In the genomic region with DNA sequence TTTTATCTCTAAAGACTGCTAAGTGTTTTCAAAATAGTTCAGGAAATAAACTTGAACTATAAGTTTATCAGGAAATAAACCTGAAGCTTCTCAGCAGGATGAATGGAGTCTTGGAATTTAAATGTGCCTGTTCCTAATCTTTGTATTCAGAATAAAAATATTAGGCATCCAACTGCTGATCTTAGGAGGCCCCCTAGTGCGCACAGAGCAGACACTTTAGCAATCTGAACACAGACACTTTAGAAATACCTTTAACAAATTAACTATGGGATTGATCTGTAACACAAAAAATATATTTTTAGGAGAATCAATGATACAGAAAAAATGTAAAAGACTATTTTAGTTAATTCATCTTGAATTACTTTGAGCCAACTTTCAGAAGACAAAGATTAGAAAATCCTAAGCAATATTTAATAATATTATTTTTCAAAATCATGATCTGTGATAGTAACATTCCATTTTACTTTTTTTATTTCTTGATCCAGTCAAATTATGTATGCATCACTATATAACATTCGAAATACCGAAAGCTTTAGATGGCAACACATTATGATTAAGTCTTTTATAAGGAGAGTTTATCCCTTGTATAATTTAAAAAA, we compare ENCODE assay signal across 8 cellular contexts.
DNase-seq lines count a peak whose midpoint lies in the region; ATAC-seq and TF ChIP-seq lines count a peak whose summit lies in the region.

No MANE protein-coding gene starts in this region.

- 52 to 77% methylated on average over 3 of the region's 3 CpGs for WGBS in lung, 2 donors
- 72 to 81% methylated on average over 3 of the region's 3 CpGs for WGBS in upper lobe of left lung, 2 donors

- H3K4me1 ChIP-seq in DND-41 (ENCODE audit: insufficient read depth, low read length) = peaks cover 5% of the 10 kb centered on the region; the same call in 1 of the 2 replicates
- no peaks in the 10 kb centered on the region for H3K4me1 ChIP-seq in colonic mucosa
- H3K4me1 ChIP-seq in lung (ENCODE audit: control insufficient read depth in 2 of 2, insufficient read depth in 2 of 2, low read length in 2 of 2) = no peaks in the 10 kb centered on the region
- no peaks in the 10 kb centered on the region for H3K4me1 ChIP-seq in upper lobe of left lung

- H2AFZ ChIP-seq in DND-41 (ENCODE audit: low read depth, low read length) (no peak overlapping the region), SU-DHL-6 (ENCODE audit: low read depth, low read length, severe bottlenecking) (no peak overlapping the region)

- no peaks in the 10 kb centered on the region for H3K36me3 ChIP-seq in DND-41 (ENCODE audit: insufficient read depth, low read length)
- no peaks in the 10 kb centered on the region for H3K36me3 ChIP-seq in SU-DHL-6 (ENCODE audit: low read length)
- no peaks in the 10 kb centered on the region for H3K36me3 ChIP-seq in colonic mucosa
- H3K36me3 ChIP-seq in lung (ENCODE audit: control insufficient read depth in 2 of 2, insufficient read depth in 2 of 2, low read length in 2 of 2) = no peaks in the 10 kb centered on the region
- no peaks in the 10 kb centered on the region for H3K36me3 ChIP-seq in upper lobe of left lung

- DNase-seq in DND-41 (peak; percentile 60), LHCN-M2 (ENCODE audit: low read depth) (peak; percentile 33), colonic mucosa (peak; percentile 23), lung (ENCODE audit: low spot score) (no peak), upper lobe of left lung (peak in 1 of 2 donors; percentile 23), NCI-H1048 (lab: John Stamatoyannopoulos, UW) (no peak)

- H3K4me2 ChIP-seq in DND-41 (ENCODE audit: insufficient read depth, low read length) = no peak overlapping the region
- H3K4me2 ChIP-seq in SU-DHL-6 (ENCODE audit: low read depth, low read length, poor library complexity, severe bottlenecking) = no peak overlapping the region

- H3F3A ChIP-seq in SU-DHL-6 (ENCODE audit: insufficient read depth) = no peaks in the 10 kb centered on the region

- H4K20me1 ChIP-seq in DND-41 (ENCODE audit: insufficient read depth, low read length) = no peaks in the 10 kb centered on the region
- no peaks in the 10 kb centered on the region for H4K20me1 ChIP-seq in SU-DHL-6 (ENCODE audit: low read depth, low read length)

- H3K27me3 ChIP-seq in DND-41 (ENCODE audit: insufficient read depth, low read length, poor library complexity) (no peaks in the 10 kb centered on the region), SU-DHL-6 (ENCODE audit: low read length) (no peaks in the 10 kb centered on the region), colonic mucosa (no peaks in the 10 kb centered on the region), lung (ENCODE audit: control insufficient read depth, insufficient read depth) (no peaks in the 10 kb centered on the region), upper lobe of left lung (no peaks in the 10 kb centered on the region)

- ATAC-seq in DND-41 (ENCODE audit: insufficient read depth, low read depth) = peak; percentile 87
- no peak for ATAC-seq in lung (ENCODE audit: insufficient read depth, low FRiP score)
- no peak for ATAC-seq in upper lobe of left lung (ENCODE audit: low FRiP score in 2 of 2)
- ATAC-seq in GM18519 (IDR thresholded peaks at IDR 0.05; ENCODE audit: low FRiP score, unreplicated experiment) = no peak

- H3K27ac ChIP-seq in DND-41 (ENCODE audit: low read length) (no peak overlapping the region), SU-DHL-6 (ENCODE audit: low read depth, low read length) (no peak overlapping the region), colonic mucosa (no peak overlapping the region), lung (ENCODE audit: low read depth in 1 of 2, low read length in 1 of 2) (no peak overlapping the region), upper lobe of left lung (no peak overlapping the region)

- no peaks in the 10 kb centered on the region for H3K79me2 ChIP-seq in DND-41 (ENCODE audit: insufficient read depth, low read length)
- no peaks in the 10 kb centered on the region for H3K79me2 ChIP-seq in SU-DHL-6 (ENCODE audit: insufficient read depth, low read length)

- no peaks in the 10 kb centered on the region for H3K9me2 ChIP-seq in SU-DHL-6 (replicated peaks; ENCODE audit: insufficient read depth, low read length)

- intact Hi-C loops in colonic mucosa (cut with DNase I) = loop anchor here (10.0 kb wide), 1 partner anchor 492 kb away; no protein-coding TSS in a partner anchor

- no peak for TF ChIP-seq POLR2A in upper lobe of left lung (IDR thresholded peaks at IDR 0.05)

- no peak for TF ChIP-seq EP300 in upper lobe of left lung (IDR thresholded peaks at IDR 0.05)

- TF ChIP-seq CTCF in DND-41 (IDR thresholded peaks at IDR 0.05; ENCODE audit: borderline replicate concordance, extremely low read depth, low read length, poor library complexity, severe bottlenecking) (peak; percentile 76), SU-DHL-6 (IDR thresholded peaks at IDR 0.05; ENCODE audit: insufficient read depth, low read length, poor library complexity, severe bottlenecking) (peak; percentile 58), colonic mucosa (IDR thresholded peaks at IDR 0.05) (peak; percentile 30), lung (IDR thresholded peaks at IDR 0.05; ENCODE audit: control extremely low read depth, extremely low read depth) (peak; percentile 79), upper lobe of left lung (IDR thresholded peaks at IDR 0.05) (peak; percentile 38 to 62 (median 48))

- H3K4me3 ChIP-seq in DND-41 (ENCODE audit: low read depth in 1 of 2, low read length in 2 of 2) (no peak overlapping the region), SU-DHL-6 (ENCODE audit: insufficient read depth, low read length, poor library complexity, severe bottlenecking) (no peak overlapping the region), colonic mucosa (no peak overlapping the region), lung (no peak overlapping the region), upper lobe of left lung (no peak overlapping the region)

- H3K9ac ChIP-seq in DND-41 (ENCODE audit: low read depth, low read length) (no peak overlapping the region), SU-DHL-6 (ENCODE audit: low read length) (no peak overlapping the region), colonic mucosa (ENCODE audit: low read depth in 2 of 2, low read length in 2 of 2) (no peak overlapping the region)

- H3K9me3 ChIP-seq in DND-41 (ENCODE audit: insufficient read depth, low read length, severe bottlenecking) = no peaks in the 10 kb centered on the region
- H3K9me3 ChIP-seq in SU-DHL-6 (ENCODE audit: insufficient read depth, low read length) = no peaks in the 10 kb centered on the region
- no peaks in the 10 kb centered on the region for H3K9me3 ChIP-seq in colonic mucosa
- no peaks in the 10 kb centered on the region for H3K9me3 ChIP-seq in lung (ENCODE audit: control insufficient read depth in 2 of 2, insufficient read depth in 1 of 2, low read length in 1 of 2)
- H3K9me3 ChIP-seq in upper lobe of left lung = no peaks in the 10 kb centered on the region

Comparison
In these comparisons a context has a peak if more than half of its experiments do, and no peak if none do; other contexts are left out.
1. DNase-seq: peak in DND-41 (single experiment), LHCN-M2 (single experiment) and colonic mucosa (single experiment); none in lung (single experiment) and NCI-H1048 (single experiment).
2. Peak in every context shown above with its lines, with median percentiles within 50 percentile points of each other: CTCF ChIP-seq.